In genomic region chr3:50155491-50155878, GRCh38 we compare ENCODE assay signal across 8 cellular contexts. TPM values are rescaled to one million over a fixed set of nuclear protein-coding genes. Genes with fewer than 3 reads are reported as not detected.
DNase-seq lines count a peak whose midpoint lies in the region; ATAC-seq and TF ChIP-seq lines count a peak whose summit lies in the region.

No MANE protein-coding gene starts in this region.

- no peak for DNase-seq in CD4-positive, alpha-beta T cell
- DNase-seq in Peyer's patch, result no peak
- no peak for DNase-seq in epithelial cell of proximal tubule (ENCODE audit: low read depth)
- no peak for DNase-seq in osteocyte (ENCODE audit: extremely low spot score, unreplicated experiment)
- DNase-seq in DMS153 treated with DMSO at 0.1 percent for 48 hours (lab: John Stamatoyannopoulos, UW; ENCODE audit: unreplicated experiment), result no peak
- no peak for DNase-seq in iPS-NIHi7 (ENCODE audit: extremely low spot score)
- no peak for DNase-seq in AG08395 (ENCODE audit: low spot score)
- no peak for DNase-seq in retina

- TF ChIP-seq CTCF in CD4-positive, alpha-beta T cell (IDR thresholded peaks at IDR 0.05), result no peak
- no peak for TF ChIP-seq CTCF in Peyer's patch (IDR thresholded peaks at IDR 0.05)
- TF ChIP-seq CTCF in epithelial cell of proximal tubule (conservative IDR thresholded peaks at IDR 0.05; ENCODE audit: low read depth, low read length), result no peak
- TF ChIP-seq CTCF in osteocyte (IDR thresholded peaks at IDR 0.05), result no peak

- H3K36me3 Mint-ChIP-seq in CD4-positive, alpha-beta T cell (ENCODE audit: low read depth), result no peaks in the 10 kb centered on the region
- H3K36me3 Mint-ChIP-seq in osteocyte (ENCODE audit: unreplicated experiment), result no peaks in the 10 kb centered on the region

- CTCF ChIA-PET in CD4-positive, alpha-beta T cell (lab: Charles Lee), result interaction anchor here (1.2 kb wide), 1 partner anchor 39 kb away, joined by 3 read pairs; no protein-coding TSS in a partner anchor

- H3K27ac Mint-ChIP-seq in CD4-positive, alpha-beta T cell, result no peak overlapping the region
- no peak overlapping the region for H3K27ac Mint-ChIP-seq in osteocyte (ENCODE audit: unreplicated experiment)

- peaks cover 0 to 57% (median 13%) of the 10 kb centered on the region in 4 donors for H3K4me1 ChIP-seq in Peyer's patch

- peak overlapping the region; percentile 73 for H3K4me3 Mint-ChIP-seq in CD4-positive, alpha-beta T cell
- H3K4me3 Mint-ChIP-seq in osteocyte (ENCODE audit: unreplicated experiment), result peak overlapping the region; percentile 73

- peaks cover 48% of the 10 kb centered on the region for H3K27me3 Mint-ChIP-seq in CD4-positive, alpha-beta T cell
- peaks cover 23% of the 10 kb centered on the region for H3K27me3 Mint-ChIP-seq in osteocyte (ENCODE audit: unreplicated experiment)

- no peak for ATAC-seq in CD4-positive, alpha-beta T cell (ENCODE audit: poor library complexity)

- POLR2A ChIA-PET in CD4-positive, alpha-beta T cell (lab: Charles Lee), result no interaction called here

- H3K36me3 ChIP-seq in Peyer's patch, result no peaks in the 10 kb centered on the region

- H3K27ac ChIP-seq in CD4-positive, alpha-beta T cell (ENCODE audit: low read depth, low read length), result no peak overlapping the region
- peak overlapping the region; percentile 33 to 83 (median 71) for H3K27ac ChIP-seq in Peyer's patch

- H3K9me3 Mint-ChIP-seq in CD4-positive, alpha-beta T cell, result no peaks in the 10 kb centered on the region
- H3K9me3 Mint-ChIP-seq in osteocyte (ENCODE audit: unreplicated experiment), result no peaks in the 10 kb centered on the region

- intact Hi-C loops in CD4-positive, alpha-beta T cell (cut with DNase I, micrococcal nuclease), result no loop called here

- no peaks in the 10 kb centered on the region for H3K9me3 ChIP-seq in CD4-positive, alpha-beta T cell (ENCODE audit: control insufficient read depth, low read length)
- no peaks in the 10 kb centered on the region for H3K9me3 ChIP-seq in Peyer's patch

- H3K4me1 Mint-ChIP-seq in CD4-positive, alpha-beta T cell (ENCODE audit: low read depth), result peaks cover 22% of the 10 kb centered on the region
- H3K4me1 Mint-ChIP-seq in osteocyte (ENCODE audit: unreplicated experiment), result peaks cover 33% of the 10 kb centered on the region

- H3K27me3 ChIP-seq in CD4-positive, alpha-beta T cell (ENCODE audit: control insufficient read depth, insufficient read depth, low read length), result peaks cover 26% of the 10 kb centered on the region
- no peaks in the 10 kb centered on the region for H3K27me3 ChIP-seq in Peyer's patch

- H3K4me3 ChIP-seq in Peyer's patch (peak overlapping the region; percentile 46 to 83 (median 74)), epithelial cell of proximal tubule (ENCODE audit: low read depth, low read length) (peak overlapping the region; percentile 63)

- no peak for TF ChIP-seq POLR2A in Peyer's patch (IDR thresholded peaks at IDR 0.05)

RNA-seq across cellular contexts. Expression of gene SEMA3F, which starts 0.4 kb away (rescaled TPM):
- 1 to 10 TPM in 1 of 2 experiments, under 1 TPM in 1; 0.22 to 1.1 TPM for total RNA-seq in CD4-positive, alpha-beta T cell
- 10 to 100 TPM; 21.2 to 41.0 (median 23.2) TPM for total RNA-seq in Peyer's patch
- total RNA-seq in epithelial cell of proximal tubule, result 36.0 and 58.6 TPM in 2 replicates
- 11.8 and 12.9 TPM in 2 replicates for total RNA-seq in osteocyte

RNA-seq across cellular contexts. Expression of gene GNAT1, which starts 35.9 kb away (rescaled TPM):
- under 1 TPM; 0.11 to 0.28 TPM for total RNA-seq in CD4-positive, alpha-beta T cell
- not detected for total RNA-seq in Peyer's patch
- not detected in 2 replicates for total RNA-seq in epithelial cell of proximal tubule
- not detected in 2 replicates for total RNA-seq in osteocyte

RNA-seq across cellular contexts. Expression of gene SLC38A3, which starts 49.6 kb away (rescaled TPM):
- 1 to 10 TPM; 1.0 to 1.1 TPM for total RNA-seq in CD4-positive, alpha-beta T cell
- total RNA-seq in Peyer's patch, result 1 to 10 TPM in 1 of 4 donors, not detected in 3; 1.3 TPM
- not detected in 2 replicates for total RNA-seq in epithelial cell of proximal tubule
- total RNA-seq in osteocyte, result 3.9 and 4.5 TPM in 2 replicates
